In genomic region chr17:57541472-57542394, GRCh38 we compare ENCODE assay signal across 9 cellular contexts.
DNase-seq lines count a peak whose midpoint lies in the region; ATAC-seq, FAIRE-seq and TF ChIP-seq lines count a peak whose summit lies in the region.
"Had no signal": no experiment of that assay in that cellular context is flagged by ENCODE, and none has a peak within 500 bp of the region (broad histone marks: within the 10 kb centered on the region; RNA-seq: fewer than 3 reads in every experiment).

No MANE protein-coding gene starts in this region.

- H3K27ac ChIP-seq in HEK293 (ENCODE audit: extremely low read depth, low read depth, low read length) (peak overlapping the region; percentile 42), sigmoid colon (peak overlapping the region in 1 of 4 donors; percentile 61)

- no peaks in the 10 kb centered on the region for H3K9me3 ChIP-seq in HEK293 (ENCODE audit: control insufficient read depth, insufficient read depth, low read depth, low read length)
- no peaks in the 10 kb centered on the region for H3K9me3 ChIP-seq in sigmoid colon

- H3K4me1 ChIP-seq in HEK293 (ENCODE audit: control insufficient read depth, insufficient read depth, low read length) (peaks cover 83% of the 10 kb centered on the region), sigmoid colon (peaks cover 0 to 30% (median 27%) of the 10 kb centered on the region in 4 donors)

- ATAC-seq in GM18873 (IDR thresholded peaks at IDR 0.05; ENCODE audit: low FRiP score, unreplicated experiment) = no peak
- ATAC-seq: activated T-cell treated with anti-CD3 and anti-CD28 coated beads, Interleukin-2, amount 50 U/mL, for 4 hours had no signal

- TF ChIP-seq EP300 in sigmoid colon (IDR thresholded peaks at IDR 0.05) = peak in 1 of 4 donors; percentile 56

- POLR2A ChIA-PET in HEK293 (lab: Yijun Ruan, JAX) = interaction anchor here (0.6 kb wide), 1 partner anchor 207 kb away, joined by 6 read pairs; no protein-coding TSS in a partner anchor

- H3K36me3 ChIP-seq in HEK293 (ENCODE audit: control insufficient read depth in 2 of 2, insufficient read depth in 1 of 2, low read length in 2 of 2) = no peaks in the 10 kb centered on the region
- no peaks in the 10 kb centered on the region for H3K36me3 ChIP-seq in sigmoid colon

- DNase-seq in RCC 7860 (ENCODE audit: low spot score) (peak; percentile 42), head of caudate nucleus (peak in 38 of 42 donors; percentile 24 to 88 (median 56)), sigmoid colon (peak; percentile 80), amniotic stem cell (lab: John Stamatoyannopoulos, UW) (no peak), iPS-NIHi11 (ENCODE audit: low spot score) (no peak), DMS153 treated with DMSO at 0.1 percent for 48 hours (lab: John Stamatoyannopoulos, UW; ENCODE audit: unreplicated experiment) (no peak)
- DNase-seq: activated T-cell treated with anti-CD3 and anti-CD28 coated beads, Interleukin-2, amount 50 U/mL, for 4 hours had no signal

- 89 to 92% methylated on average over 17 of the region's 17 CpGs for WGBS in sigmoid colon, 2 donors

- intact Hi-C loops in head of caudate nucleus (cut with DNase I) = no loop called here
- intact Hi-C loops in sigmoid colon (cut with DNase I) = loop anchor here (10.0 kb wide), 1 partner anchor 287 kb away; the partner anchor contains the start of gene MSI2

- TF ChIP-seq POLR2A in sigmoid colon (IDR thresholded peaks at IDR 0.05) = no peak

- FAIRE-seq in RCC 7860 (lab: Jason Lieb, UNC) = no peak

- CTCF ChIA-PET in HEK293 (lab: Yijun Ruan, JAX) = interaction anchor here (0.8 to 3.8 kb wide), 6 partner anchors 11 to 299 kb away, joined by 4 to 19 read pairs (median 6); no protein-coding TSS in a partner anchor

- no peaks in the 10 kb centered on the region for H3K27me3 ChIP-seq in sigmoid colon

- TF ChIP-seq CTCF in HEK293 (tag by site-specific recombination; IDR thresholded peaks at IDR 0.05) (no peak), sigmoid colon (IDR thresholded peaks at IDR 0.05) (no peak)

- H3K4me3 ChIP-seq in HEK293 (ENCODE audit: low read depth, low read length) (no peak overlapping the region), sigmoid colon (no peak overlapping the region)

TF ChIP-seq in HEK293, 187 proteins besides CTCF, POLR2A, EP300 and RAD21 (continues in another document):
- peak; percentile 82 for TF ChIP-seq KLF8 (tag by site-specific recombination; IDR thresholded peaks at IDR 0.05)
- TF ChIP-seq ZNF324 (tag by site-specific recombination; IDR thresholded peaks at IDR 0.05) = peak; percentile 71; the same call in 1 of the 2 replicates
- TF ChIP-seq, protein P1, sequence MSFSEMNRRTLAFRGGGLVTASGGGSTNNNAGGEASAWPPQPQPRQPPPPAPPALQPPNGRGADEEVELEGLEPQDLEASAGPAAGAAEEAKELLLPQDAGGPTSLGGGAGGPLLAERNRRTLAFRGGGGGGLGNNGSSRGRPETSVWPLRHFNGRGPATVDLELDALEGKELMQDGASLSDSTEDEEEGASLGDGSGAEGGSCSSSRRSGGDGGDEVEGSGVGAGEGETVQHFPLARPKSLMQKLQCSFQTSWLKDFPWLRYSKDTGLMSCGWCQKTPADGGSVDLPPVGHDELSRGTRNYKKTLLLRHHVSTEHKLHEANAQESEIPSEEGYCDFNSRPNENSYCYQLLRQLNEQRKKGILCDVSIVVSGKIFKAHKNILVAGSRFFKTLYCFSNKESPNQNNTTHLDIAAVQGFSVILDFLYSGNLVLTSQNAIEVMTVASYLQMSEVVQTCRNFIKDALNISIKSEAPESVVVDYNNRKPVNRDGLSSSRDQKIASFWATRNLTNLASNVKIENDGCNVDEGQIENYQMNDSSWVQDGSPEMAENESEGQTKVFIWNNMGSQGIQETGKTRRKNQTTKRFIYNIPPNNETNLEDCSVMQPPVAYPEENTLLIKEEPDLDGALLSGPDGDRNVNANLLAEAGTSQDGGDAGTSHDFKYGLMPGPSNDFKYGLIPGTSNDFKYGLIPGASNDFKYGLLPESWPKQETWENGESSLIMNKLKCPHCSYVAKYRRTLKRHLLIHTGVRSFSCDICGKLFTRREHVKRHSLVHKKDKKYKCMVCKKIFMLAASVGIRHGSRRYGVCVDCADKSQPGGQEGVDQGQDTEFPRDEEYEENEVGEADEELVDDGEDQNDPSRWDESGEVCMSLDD (tag by site-specific recombination; IDR thresholded peaks at IDR 0.05) = peak; percentile 30; the same call in 1 of the 2 replicates
- no peak for TF ChIP-seq ZNF37A (tag by site-specific recombination; IDR thresholded peaks at IDR 0.05)
- TF ChIP-seq, protein P2, sequence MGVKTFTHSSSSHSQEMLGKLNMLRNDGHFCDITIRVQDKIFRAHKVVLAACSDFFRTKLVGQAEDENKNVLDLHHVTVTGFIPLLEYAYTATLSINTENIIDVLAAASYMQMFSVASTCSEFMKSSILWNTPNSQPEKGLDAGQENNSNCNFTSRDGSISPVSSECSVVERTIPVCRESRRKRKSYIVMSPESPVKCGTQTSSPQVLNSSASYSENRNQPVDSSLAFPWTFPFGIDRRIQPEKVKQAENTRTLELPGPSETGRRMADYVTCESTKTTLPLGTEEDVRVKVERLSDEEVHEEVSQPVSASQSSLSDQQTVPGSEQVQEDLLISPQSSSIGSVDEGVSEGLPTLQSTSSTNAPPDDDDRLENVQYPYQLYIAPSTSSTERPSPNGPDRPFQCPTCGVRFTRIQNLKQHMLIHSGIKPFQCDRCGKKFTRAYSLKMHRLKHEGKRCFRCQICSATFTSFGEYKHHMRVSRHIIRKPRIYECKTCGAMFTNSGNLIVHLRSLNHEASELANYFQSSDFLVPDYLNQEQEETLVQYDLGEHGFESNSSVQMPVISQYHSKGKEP (tag by site-specific recombination; IDR thresholded peaks at IDR 0.05) = peak; percentile 63; the same call in 1 of the 2 replicates
- peak; percentile 58 for TF ChIP-seq GFI1B (tag by site-specific recombination; IDR thresholded peaks at IDR 0.05)
- TF ChIP-seq ZNF19 (tag by site-specific recombination; IDR thresholded peaks at IDR 0.05; ENCODE audit: low read depth) = no peak
- TF ChIP-seq ZNF132 (tag by site-specific recombination; IDR thresholded peaks at IDR 0.05; ENCODE audit: borderline replicate concordance) = no peak
- peak; percentile 87; the same call in 1 of the 2 replicates for TF ChIP-seq TRIM28 (IDR thresholded peaks at IDR 0.05; ENCODE audit: borderline replicate concordance, low read length)
- TF ChIP-seq SP2 (tag by site-specific recombination; IDR thresholded peaks at IDR 0.05) = peak; percentile 58
- peak; percentile 61; the same call in 1 of the 2 replicates for TF ChIP-seq MEIS1 (CRISPR knock-in tag; IDR thresholded peaks at IDR 0.05; ENCODE audit: borderline replicate concordance)
- TF ChIP-seq, protein P3, sequence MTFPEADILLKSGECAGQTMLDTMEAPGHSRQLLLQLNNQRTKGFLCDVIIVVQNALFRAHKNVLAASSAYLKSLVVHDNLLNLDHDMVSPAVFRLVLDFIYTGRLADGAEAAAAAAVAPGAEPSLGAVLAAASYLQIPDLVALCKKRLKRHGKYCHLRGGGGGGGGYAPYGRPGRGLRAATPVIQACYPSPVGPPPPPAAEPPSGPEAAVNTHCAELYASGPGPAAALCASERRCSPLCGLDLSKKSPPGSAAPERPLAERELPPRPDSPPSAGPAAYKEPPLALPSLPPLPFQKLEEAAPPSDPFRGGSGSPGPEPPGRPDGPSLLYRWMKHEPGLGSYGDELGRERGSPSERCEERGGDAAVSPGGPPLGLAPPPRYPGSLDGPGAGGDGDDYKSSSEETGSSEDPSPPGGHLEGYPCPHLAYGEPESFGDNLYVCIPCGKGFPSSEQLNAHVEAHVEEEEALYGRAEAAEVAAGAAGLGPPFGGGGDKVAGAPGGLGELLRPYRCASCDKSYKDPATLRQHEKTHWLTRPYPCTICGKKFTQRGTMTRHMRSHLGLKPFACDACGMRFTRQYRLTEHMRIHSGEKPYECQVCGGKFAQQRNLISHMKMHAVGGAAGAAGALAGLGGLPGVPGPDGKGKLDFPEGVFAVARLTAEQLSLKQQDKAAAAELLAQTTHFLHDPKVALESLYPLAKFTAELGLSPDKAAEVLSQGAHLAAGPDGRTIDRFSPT (tag by site-specific recombination; IDR thresholded peaks at IDR 0.05) = peak; percentile 93
- TF ChIP-seq ZFHX2 (tag by site-specific recombination; conservative IDR thresholded peaks at IDR 0.05) = peak; percentile 83
- TF ChIP-seq ZNF24 (tag by site-specific recombination; IDR thresholded peaks at IDR 0.05) = peak; percentile 65
- peak; percentile 78; the same call in 1 of the 2 replicates for TF ChIP-seq BCL11A (tag by site-specific recombination; IDR thresholded peaks at IDR 0.05; ENCODE audit: low read depth)
- TF ChIP-seq ZNF155 (tag by site-specific recombination; IDR thresholded peaks at IDR 0.05) = no peak
- peak; percentile 91 for TF ChIP-seq KLF17 (tag by site-specific recombination; IDR thresholded peaks at IDR 0.05)
- TF ChIP-seq GLIS1 (tag by site-specific recombination; IDR thresholded peaks at IDR 0.05) = peak; percentile 40

Comparison
In these comparisons a context has a peak if more than half of its experiments do, and no peak if none do; other contexts are left out.
1. DNase-seq: peak in RCC 7860 (single experiment), head of caudate nucleus (38 of 42) and sigmoid colon (single experiment); none in amniotic stem cell (single experiment), iPS-NIHi11 (single experiment) and DMS153 treated with DMSO at 0.1 percent for 48 hours (single experiment).